Comparison of ENCODE assay signal across 8 cellular contexts in the genomic region with DNA sequence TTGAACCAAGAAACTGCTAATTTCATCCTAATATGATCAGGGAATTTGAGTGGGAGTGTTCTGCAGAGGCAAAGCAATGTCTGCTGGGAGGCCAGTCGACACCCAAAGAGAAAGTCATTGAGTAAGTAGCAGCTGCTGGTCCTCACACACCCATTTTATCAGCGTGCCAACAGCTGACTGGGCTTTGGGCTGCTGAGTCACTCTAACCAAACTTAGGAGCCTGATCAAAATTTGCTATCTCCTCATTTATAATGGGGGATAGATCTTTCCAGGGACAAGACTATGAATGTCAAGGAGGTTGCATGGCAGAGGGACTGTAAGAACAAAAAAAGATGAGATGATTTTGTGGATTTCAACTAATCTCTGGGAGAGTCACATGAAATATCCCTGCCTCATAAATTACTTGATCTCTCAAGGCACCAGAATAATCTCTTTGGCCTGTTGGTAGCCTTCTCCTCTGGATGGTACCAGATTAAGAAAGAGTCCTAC. TPM values are rescaled to one million over a fixed set of nuclear protein-coding genes. Genes with fewer than 3 reads are reported as not detected.
DNase-seq lines count a peak whose midpoint lies in the region; ATAC-seq and TF ChIP-seq lines count a peak whose summit lies in the region.

No MANE protein-coding gene starts in this region.

- no peak overlapping the region for H3K9ac ChIP-seq in DND-41 (ENCODE audit: low read depth, low read length)

- H3K4me1 Mint-ChIP-seq in activated T-helper 1 cell treated with anti-CD3 and anti-CD28 coated beads, Interleukin-12 subunit alpha, Interleukin-12 subunit beta, Interleukin-2, Interleukin-4 antibody, amounts not matched to agents 30 ng/mL and 10 ng/mL and 1 ng/mL, durations not matched to agents 14 hours and 24 hours and 36 hours (ENCODE audit: low read depth): peaks cover 71% of the 10 kb centered on the region

- intact Hi-C loops in activated T-helper 1 cell treated with anti-CD3 and anti-CD28 coated beads, Interleukin-12 subunit alpha, Interleukin-12 subunit beta, Interleukin-2, Interleukin-4 antibody, amounts not matched to agents 30 ng/mL and 10 ng/mL and 1 ng/mL, durations not matched to agents 14 hours and 24 hours and 36 hours (cut with micrococcal nuclease): no loop called here
- intact Hi-C loops in head of caudate nucleus (cut with DNase I): no loop called here

- TF ChIP-seq CTCF in DND-41 (IDR thresholded peaks at IDR 0.05; ENCODE audit: borderline replicate concordance, extremely low read depth, low read length, poor library complexity, severe bottlenecking): no peak

- peaks cover 23% of the 10 kb centered on the region for H3K36me3 Mint-ChIP-seq in activated T-helper 1 cell treated with anti-CD3 and anti-CD28 coated beads, Interleukin-12 subunit alpha, Interleukin-12 subunit beta, Interleukin-2, Interleukin-4 antibody, amounts not matched to agents 30 ng/mL and 10 ng/mL and 1 ng/mL, durations not matched to agents 14 hours and 24 hours and 36 hours (ENCODE audit: low read depth)

- no peaks in the 10 kb centered on the region for H3K9me3 Mint-ChIP-seq in activated T-helper 1 cell treated with anti-CD3 and anti-CD28 coated beads, Interleukin-12 subunit alpha, Interleukin-12 subunit beta, Interleukin-2, Interleukin-4 antibody, amounts not matched to agents 30 ng/mL and 10 ng/mL and 1 ng/mL, durations not matched to agents 14 hours and 24 hours and 36 hours

- H3K79me2 ChIP-seq in DND-41 (ENCODE audit: insufficient read depth, low read length): peaks cover 91% of the 10 kb centered on the region

- H3K27me3 ChIP-seq in DND-41 (ENCODE audit: insufficient read depth, low read length, poor library complexity): no peaks in the 10 kb centered on the region

- H3K4me1 ChIP-seq in DND-41 (ENCODE audit: insufficient read depth, low read length): peaks cover 37% of the 10 kb centered on the region

- peaks cover 17% of the 10 kb centered on the region for H3K36me3 ChIP-seq in DND-41 (ENCODE audit: insufficient read depth, low read length)

- no peak overlapping the region for H3K4me3 ChIP-seq in DND-41 (ENCODE audit: low read depth in 1 of 2, low read length in 2 of 2)

- no peak overlapping the region for H2AFZ ChIP-seq in DND-41 (ENCODE audit: low read depth, low read length)

- DNase-seq in DND-41: no peak
- DNase-seq in NCI-H226: peak; percentile 79
- DNase-seq in activated T-helper 1 cell treated with anti-CD3 and anti-CD28 coated beads, Interleukin-12 subunit alpha, Interleukin-12 subunit beta, Interleukin-2, Interleukin-4 antibody, amounts not matched to agents 30 ng/mL and 10 ng/mL and 1 ng/mL, durations not matched to agents 14 hours and 24 hours and 36 hours (ENCODE audit: low spot score): no peak
- DNase-seq in head of caudate nucleus: peak in 32 of 42 donors; percentile 16 to 78 (median 44)
- peak; percentile 66 for DNase-seq in renal cortical epithelial cell (ENCODE audit: low read depth)
- no peak for DNase-seq in ecto neural progenitor cell (ENCODE audit: low spot score)

- peak overlapping the region; percentile 35; the same call in 1 of the 2 replicates for H3K4me2 ChIP-seq in DND-41 (ENCODE audit: insufficient read depth, low read length)

- peak overlapping the region; percentile 27 for H3K4me3 Mint-ChIP-seq in activated T-helper 1 cell treated with anti-CD3 and anti-CD28 coated beads, Interleukin-12 subunit alpha, Interleukin-12 subunit beta, Interleukin-2, Interleukin-4 antibody, amounts not matched to agents 30 ng/mL and 10 ng/mL and 1 ng/mL, durations not matched to agents 14 hours and 24 hours and 36 hours

- no peaks in the 10 kb centered on the region for H3K27me3 Mint-ChIP-seq in activated T-helper 1 cell treated with anti-CD3 and anti-CD28 coated beads, Interleukin-12 subunit alpha, Interleukin-12 subunit beta, Interleukin-2, Interleukin-4 antibody, amounts not matched to agents 30 ng/mL and 10 ng/mL and 1 ng/mL, durations not matched to agents 14 hours and 24 hours and 36 hours (ENCODE audit: insufficient read depth)

- no peak for ATAC-seq in DND-41 (ENCODE audit: insufficient read depth, low read depth)
- ATAC-seq in GM21423 (IDR thresholded peaks at IDR 0.05; ENCODE audit: unreplicated experiment): peak; percentile 33
- ATAC-seq in GM21367 (IDR thresholded peaks at IDR 0.05; ENCODE audit: unreplicated experiment): no peak

- H4K20me1 ChIP-seq in DND-41 (ENCODE audit: insufficient read depth, low read length): peaks cover 58% of the 10 kb centered on the region

- H3K27ac ChIP-seq in DND-41 (ENCODE audit: low read length): no peak overlapping the region

- peak overlapping the region; percentile 35 for H3K27ac Mint-ChIP-seq in activated T-helper 1 cell treated with anti-CD3 and anti-CD28 coated beads, Interleukin-12 subunit alpha, Interleukin-12 subunit beta, Interleukin-2, Interleukin-4 antibody, amounts not matched to agents 30 ng/mL and 10 ng/mL and 1 ng/mL, durations not matched to agents 14 hours and 24 hours and 36 hours

- no peaks in the 10 kb centered on the region for H3K9me3 ChIP-seq in DND-41 (ENCODE audit: insufficient read depth, low read length, severe bottlenecking)

RNA-seq across cellular contexts. Expression of a gene that starts 32.9 kb away (rescaled TPM):
- not detected in 2 replicates for total RNA-seq in activated T-helper 1 cell treated with anti-CD3 and anti-CD28 coated beads, Interleukin-12 subunit alpha, Interleukin-12 subunit beta, Interleukin-2, Interleukin-4 antibody, amounts not matched to agents 30 ng/mL and 10 ng/mL and 1 ng/mL, durations not matched to agents 14 hours and 24 hours and 36 hours
- total RNA-seq in renal cortical epithelial cell: not detected in 2 replicates

RNA-seq across cellular contexts. Expression of a gene that starts 35.9 kb away (rescaled TPM):
- 34.3 and 37.1 TPM in 2 replicates for total RNA-seq in activated T-helper 1 cell treated with anti-CD3 and anti-CD28 coated beads, Interleukin-12 subunit alpha, Interleukin-12 subunit beta, Interleukin-2, Interleukin-4 antibody, amounts not matched to agents 30 ng/mL and 10 ng/mL and 1 ng/mL, durations not matched to agents 14 hours and 24 hours and 36 hours
- total RNA-seq in renal cortical epithelial cell: 12.0 and 25.2 TPM in 2 replicates

Comparison
In these comparisons a context has a peak if more than half of its experiments do, and no peak if none do; other contexts are left out.
1. DNase-seq: peak in NCI-H226 (single experiment), head of caudate nucleus (32 of 42) and renal cortical epithelial cell (single experiment); none in DND-41 (single experiment), activated T-helper 1 cell treated with anti-CD3 and anti-CD28 coated beads, Interleukin-12 subunit alpha, Interleukin-12 subunit beta, Interleukin-2, Interleukin-4 antibody, amounts not matched to agents 30 ng/mL and 10 ng/mL and 1 ng/mL, durations not matched to agents 14 hours and 24 hours and 36 hours (single experiment) and ecto neural progenitor cell (single experiment).